ENCODE assay signal across 8 cellular contexts in genomic region chr10:119737827-119738226, GRCh38. TPM values are rescaled to one million over a fixed set of nuclear protein-coding genes. Genes with fewer than 3 reads are reported as not detected.
DNase-seq lines count a peak whose midpoint lies in the region; ATAC-seq, FAIRE-seq and TF ChIP-seq lines count a peak whose summit lies in the region.

No MANE protein-coding gene starts in this region.

- no peak for FAIRE-seq in HepG2 (lab: Jason Lieb, UNC)

- H3K4me3 ChIP-seq in AG04450 (ENCODE audit: low read depth, low read length) (no peak overlapping the region), adrenal gland (no peak overlapping the region), HepG2 (replicated peaks in 1 of 3; ENCODE audit: insufficient read depth in 1 of 3, low read depth in 2 of 3, low read length in 3 of 3) (no peak overlapping the region)

- no peak for ATAC-seq in HepG2
- no peak for ATAC-seq in GM18519 (IDR thresholded peaks at IDR 0.05; ENCODE audit: low FRiP score, unreplicated experiment)
- ATAC-seq in HG02973 (IDR thresholded peaks at IDR 0.05; ENCODE audit: unreplicated experiment) = no peak
- no peak for ATAC-seq in HG02588 (IDR thresholded peaks at IDR 0.05; ENCODE audit: unreplicated experiment)

- H3K79me2 ChIP-seq in HepG2 (ENCODE audit: insufficient read depth, low read length) = peaks cover 68% of the 10 kb centered on the region

- CTCF ChIA-PET in AG04450 (lab: Charles Lee) (interaction anchor here (0.6 to 7.1 kb wide), 7 partner anchors 11 to 122 kb away, joined by 3 to 46 read pairs (median 5); partner anchors contain the start of gene INPP5F), HepG2 (lab: Yijun Ruan, JAX; ENCODE audit: low intra/inter-chr PET ratio, low total read pairs) (no interaction called here)

- H3K4me2 ChIP-seq in HepG2 (ENCODE audit: low read depth, low read length) = no peak overlapping the region

- no peak for TF ChIP-seq CTCF in AG04450 (IDR thresholded peaks at IDR 0.05; ENCODE audit: low read depth, low read length)
- no peak for TF ChIP-seq CTCF in adrenal gland (IDR thresholded peaks at IDR 0.05)
- TF ChIP-seq CTCF in HepG2 (CRISPR knock-in tag; IDR thresholded peaks at IDR 0.05) = no peak

- POLR2A ChIA-PET in AG04450 (lab: Yijun Ruan, JAX) (interaction anchor here (0.7 to 1.3 kb wide), 3 partner anchors 12 to 87 kb away, joined by 3 to 6 read pairs (median 3); partner anchors contain the start of genes BAG3 and INPP5F), HepG2 (lab: Yijun Ruan, JAX) (interaction anchor here (2.1 kb wide), 1 partner anchor 12 kb away, joined by 13 read pairs; the partner anchor contains the start of gene INPP5F)

- H3K4me1 ChIP-seq in adrenal gland (replicated peaks in 1 of 2) = peaks cover 0 to 12% of the 10 kb centered on the region in 2 donors
- peaks cover 64% of the 10 kb centered on the region for H3K4me1 ChIP-seq in HepG2 (ENCODE audit: insufficient read depth, low read length)

- WGBS in adrenal gland, 4 donors = 28 to 38% (median 32%) methylated on average over 1 of the region's 1 CpG
- WGBS in HepG2 (ENCODE audit: low lambda C conversion rate) = 98% methylated on average over 1 of the region's 1 CpG

- DNase-seq in AG04450 (ENCODE audit: low read depth, low spot score) (peak; percentile 61), HS-5 (ENCODE audit: low read depth) (peak; percentile 63), adrenal gland (peak in 5 of 7 donors; percentile 38 to 48 (median 46)), HepG2 (ENCODE audit: low spot score) (no peak), NCI-H1436 treated with DMSO at 0.1 percent for 48 hours (lab: John Stamatoyannopoulos, UW) (no peak)

- intact Hi-C loops in adrenal gland (cut with DNase I) (no loop called here), HepG2 (cut with micrococcal nuclease; ENCODE audit: unreplicated experiment) (no loop called here)

- TF ChIP-seq POLR2A in adrenal gland (IDR thresholded peaks at IDR 0.05) (no peak), HepG2 (IDR thresholded peaks at IDR 0.05; ENCODE audit: insufficient read depth in 1 of 2, low read depth in 2 of 2, low read length in 2 of 2) (no peak)

- H3K36me3 ChIP-seq in adrenal gland (replicated peaks in 1 of 2) (no peaks in the 10 kb centered on the region), HepG2 (replicated peaks in 1 of 2; ENCODE audit: control insufficient read depth in 1 of 2, insufficient read depth in 2 of 2, low read length in 2 of 2) (no peaks in the 10 kb centered on the region)

- no peak for TF ChIP-seq EP300 in HepG2 (IDR thresholded peaks at IDR 0.05; ENCODE audit: low read depth in 2 of 2, low read length in 2 of 2)
- TF ChIP-seq EP300 in HepG2 (CRISPR knock-in tag; IDR thresholded peaks at IDR 0.05; ENCODE audit: borderline replicate concordance) = no peak

- no TSS peak for BruUV-seq in HepG2 (replicated peaks; lab: Mats Ljungman, UMichigan)

- in situ Hi-C loops in HepG2 (cut with HindIII; ENCODE audit: extremely low pct_ligation_motif_present, low pct_unique_long_range_greater_than_20kb) = no loop called here

- no peaks in the 10 kb centered on the region for H4K20me1 ChIP-seq in HepG2 (ENCODE audit: insufficient read depth, low read length)

- H3K9ac ChIP-seq in HepG2 (ENCODE audit: insufficient read depth, low read depth, low read length) = no peak overlapping the region

- no peaks in the 10 kb centered on the region for H3K27me3 ChIP-seq in AG04450 (ENCODE audit: control insufficient read depth, insufficient read depth, low read length)
- no peaks in the 10 kb centered on the region for H3K27me3 ChIP-seq in adrenal gland
- H3K27me3 ChIP-seq in HepG2 (ENCODE audit: control insufficient read depth in 1 of 2, insufficient read depth in 2 of 2, low read length in 2 of 2) = no peaks in the 10 kb centered on the region

- H3K27ac ChIP-seq in AG04450 (ENCODE audit: low read depth, low read length) = no peak overlapping the region
- peak overlapping the region in 2 of 5 donors; percentile 42 to 58 for H3K27ac ChIP-seq in adrenal gland
- no peak overlapping the region for H3K27ac ChIP-seq in HepG2 (ENCODE audit: extremely low read length, insufficient read depth, low read length)

- H3K9me3 ChIP-seq in AG04450 (ENCODE audit: control insufficient read depth, insufficient read depth, low read length) = no peaks in the 10 kb centered on the region
- H3K9me3 ChIP-seq in adrenal gland (replicated peaks in 1 of 3) = no peaks in the 10 kb centered on the region
- no peaks in the 10 kb centered on the region for H3K9me3 ChIP-seq in HepG2 (ENCODE audit: low read length)

- TF ChIP-seq RAD21 in HepG2 (CRISPR knock-in tag; IDR thresholded peaks at IDR 0.05) = no peak

- H2AFZ ChIP-seq in HepG2 (ENCODE audit: low read length) = no peak overlapping the region

TF ChIP-seq in HepG2, 621 proteins besides CTCF, POLR2A, EP300 and RAD21 (continues in another document):
- TF ChIP-seq ZNF776 (CRISPR knock-in tag; IDR thresholded peaks at IDR 0.05) = no peak
- no peak for TF ChIP-seq ZNF136 (CRISPR knock-in tag; IDR thresholded peaks at IDR 0.05; ENCODE audit: low read depth)
- TF ChIP-seq CBX5 (CRISPR knock-in tag; IDR thresholded peaks at IDR 0.05; ENCODE audit: borderline replicate concordance) = no peak

RNA-seq across cellular contexts. Expression of gene INPP5F, which starts 12.0 kb away (rescaled TPM):
- polyA plus RNA-seq in AG04450 (2011; rRNA removed) = 21.8 and 22.3 TPM in 2 replicates
- 11.4 and 17.8 TPM in 2 replicates for polyA minus RNA-seq in AG04450 (2011; rRNA and poly(A)+ RNA removed)
- total RNA-seq in adrenal gland = 10 to 100 TPM in 4 of 8 donors, 1 to 10 TPM in 4; 5.1 to 19.3 (median 9.9) TPM
- 10 to 100 TPM in 2 of 3 donors, 1 to 10 TPM in 1; 7.0 to 26.4 (median 10.1) TPM for polyA plus RNA-seq in adrenal gland
- 15.7 and 16.4 TPM in 2 replicates for total RNA-seq in HepG2 (2016; rRNA removed; fragmentation: Illumina TruSeq; extraction: Trizol)
- 6.4 and 8.2 TPM in 2 replicates for total RNA-seq in HepG2 (2016; cell fraction: cytosol; rRNA removed; fragmentation: Illumina TruSeq; extraction: Trizol; ENCODE audit: low read depth)
- total RNA-seq in HepG2 (2016; cell fraction: insoluble cytoplasmic fraction; rRNA removed; fragmentation: Illumina TruSeq; extraction: Trizol) = 12.7 and 14.4 TPM in 2 replicates
- 9.4 and 10.3 TPM in 2 replicates for total RNA-seq in HepG2 (2016; cell fraction: membrane; rRNA removed; fragmentation: Illumina TruSeq; extraction: Trizol)
- total RNA-seq in HepG2 (2016; cell fraction: nucleus; rRNA removed; fragmentation: Illumina TruSeq; extraction: Trizol) = 12.4 and 17.6 TPM in 2 replicates
- 8.3 and 12.5 TPM in 2 replicates for polyA plus RNA-seq in HepG2 (2011; rRNA removed)
- polyA plus RNA-seq in HepG2 (2011; cell fraction: cytosol; rRNA removed) = 4.7 and 6.3 TPM in 2 replicates
- polyA plus RNA-seq in HepG2 (2011; cell fraction: nucleus; rRNA removed) = 9.8 and 21.4 TPM in 2 replicates
- 6.9 and 9.3 TPM in 2 replicates for polyA plus RNA-seq in HepG2 (2012)
- 5.5 and 6.2 TPM in 2 replicates for polyA plus RNA-seq in HepG2 (2016; cell fraction: cytosol; fragmentation: Illumina TruSeq; extraction: Trizol; ENCODE audit: low read depth)
- polyA plus RNA-seq in HepG2 (2016; cell fraction: insoluble cytoplasmic fraction; fragmentation: Illumina TruSeq; extraction: Trizol; ENCODE audit: low read depth) = 11.3 and 11.4 TPM in 2 replicates
- 5.7 and 6.9 TPM in 2 replicates for polyA plus RNA-seq in HepG2 (2016; cell fraction: membrane; fragmentation: Illumina TruSeq; extraction: Trizol; ENCODE audit: low read depth)
- 19.7 and 20.7 TPM in 2 replicates for polyA plus RNA-seq in HepG2 (2016; cell fraction: nucleus; fragmentation: Illumina TruSeq; extraction: Trizol; ENCODE audit: insufficient read depth, low read depth)
- 2.8 and 7.9 TPM in 2 replicates for polyA minus RNA-seq in HepG2 (2011; rRNA and poly(A)+ RNA removed; ENCODE audit: low replicate concordance)
- polyA minus RNA-seq in HepG2 (2011; cell fraction: cytosol; rRNA and poly(A)+ RNA removed) = 6.2 and 10.6 TPM in 2 replicates
- polyA minus RNA-seq in HepG2 (2011; cell fraction: nucleus; rRNA and poly(A)+ RNA removed) = 36.3 and 40.2 TPM in 2 replicates

Comparison
In these comparisons a context has a peak if more than half of its experiments do, and no peak if none do; other contexts are left out.
1. DNase-seq: peak in AG04450 (single experiment), HS-5 (single experiment) and adrenal gland (5 of 7); none in HepG2 (single experiment) and NCI-H1436 treated with DMSO at 0.1 percent for 48 hours (single experiment).